ENCODE assay signal across 17 cellular contexts in genomic region chr9:20041717-20042116, GRCh38.
A peak's percentile ranks its signal among the peaks of the same experiment; 100 is the strongest.
DNase-seq lines count a peak whose midpoint lies in the region; ATAC-seq and TF ChIP-seq lines count a peak whose summit lies in the region.
"Had no signal": no experiment of that assay in that cellular context is flagged by ENCODE, and none has a peak within 500 bp of the region (broad histone marks: within the 10 kb centered on the region; RNA-seq: fewer than 3 reads in every experiment).

No MANE protein-coding gene starts in this region.

- H3K27me3 Mint-ChIP-seq in CD14-positive monocyte (ENCODE audit: low read depth in 3 of 3) = peaks cover 1 to 7% (median 4%) of the 10 kb centered on the region in 3 donors
- H3K27me3 Mint-ChIP-seq: T-helper 17 cell, type B pancreatic cell had no signal

- H3K4me1 Mint-ChIP-seq in CD14-positive monocyte = no peaks in the 10 kb centered on the region

- no peak for ATAC-seq in GM19463 (IDR thresholded peaks at IDR 0.05; ENCODE audit: unreplicated experiment)
- ATAC-seq: T-helper 17 cell had no signal

- TF ChIP-seq CTCF in CD14-positive monocyte (IDR thresholded peaks at IDR 0.05) = no peak

- no peak overlapping the region for H3K27ac Mint-ChIP-seq in CD14-positive monocyte
- H3K27ac Mint-ChIP-seq: type B pancreatic cell had no signal

- DNase-seq in Ammon's horn (ENCODE audit: low spot score) = peak; percentile 8
- peak; percentile 50 for DNase-seq in D341Med (ENCODE audit: low spot score)
- DNase-seq in NCI-H345 (lab: John Stamatoyannopoulos, UW) = peak; percentile 95
- peak in 27 of 42 donors; percentile 2 to 51 (median 13) for DNase-seq in head of caudate nucleus
- no peak for DNase-seq in NCI-H2196 (lab: John Stamatoyannopoulos, UW; ENCODE audit: unreplicated experiment)
- DNase-seq in SIG-M5 (lab: John Stamatoyannopoulos, UW) = no peak
- no peak for DNase-seq in CD14-positive monocyte (ENCODE audit: low spot score)
- DNase-seq: activated CD4-positive, CD25-positive, alpha-beta regulatory T cell treated with anti-CD3 and anti-CD28 coated beads, Interleukin-2, amount 50 U/mL, for 72 hours; activated T-cell treated with anti-CD3 and anti-CD28 coated beads, Interleukin-2, amount 50 U/mL, for 1 hour; amniotic stem cell; GOT3; KBM-7; left cardiac atrium; RPMI8226; T-helper 17 cell had no signal

- H3K4me3 Mint-ChIP-seq in CD14-positive monocyte = no peak overlapping the region
- H3K4me3 Mint-ChIP-seq: T-helper 17 cell, type B pancreatic cell had no signal

- H3K9me3 Mint-ChIP-seq in CD14-positive monocyte = peaks cover 0 to 4% (median 0%) of the 10 kb centered on the region in 7 donors
- H3K9me3 Mint-ChIP-seq: type B pancreatic cell had no signal

- H3K36me3 Mint-ChIP-seq in CD14-positive monocyte = no peaks in the 10 kb centered on the region
- H3K36me3 Mint-ChIP-seq: type B pancreatic cell had no signal

- intact Hi-C loops in head of caudate nucleus (cut with DNase I) (no loop called here), CD14-positive monocyte (cut with micrococcal nuclease) (no loop called here)

Comparison
In these comparisons a context has a peak if more than half of its experiments do, and no peak if none do; other contexts are left out.
1. DNase-seq: peak in Ammon's horn (single experiment), D341Med (single experiment), NCI-H345 (single experiment) and head of caudate nucleus (27 of 42); none in NCI-H2196 (single experiment), SIG-M5 (single experiment) and CD14-positive monocyte (single experiment).